In genomic region chr9:124489974-124490373, GRCh38 we compare ENCODE assay signal across 3 cellular contexts.
A peak's percentile ranks its signal among the peaks of the same experiment; 100 is the strongest.
TF ChIP-seq lines count a peak whose summit lies in the region.

No MANE protein-coding gene starts in this region.

TF ChIP-seq in SK-N-SH treated with all-trans-retinoic acid at 6 μM for 48 hours, 23 proteins besides CTCF, POLR2A, EP300 and RAD21:
- TF ChIP-seq ZFP3 (CRISPR knock-in tag; IDR thresholded peaks at IDR 0.05) (peak; percentile 99), ZNF565 (CRISPR knock-in tag; conservative IDR thresholded peaks at IDR 0.05; ENCODE audit: low read depth) (no peak), SNAI2 (CRISPR knock-in tag; IDR thresholded peaks at IDR 0.05) (no peak)

TF ChIP-seq in SK-N-SH, 30 proteins besides CTCF, POLR2A, EP300 and RAD21:
- TF ChIP-seq, protein P1, sequence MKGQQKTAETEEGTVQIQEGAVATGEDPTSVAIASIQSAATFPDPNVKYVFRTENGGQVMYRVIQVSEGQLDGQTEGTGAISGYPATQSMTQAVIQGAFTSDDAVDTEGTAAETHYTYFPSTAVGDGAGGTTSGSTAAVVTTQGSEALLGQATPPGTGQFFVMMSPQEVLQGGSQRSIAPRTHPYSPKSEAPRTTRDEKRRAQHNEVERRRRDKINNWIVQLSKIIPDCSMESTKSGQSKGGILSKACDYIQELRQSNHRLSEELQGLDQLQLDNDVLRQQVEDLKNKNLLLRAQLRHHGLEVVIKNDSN (IDR thresholded peaks at IDR 0.05; ENCODE audit: borderline replicate concordance, low read depth), result no peak
- TF ChIP-seq, protein P2, sequence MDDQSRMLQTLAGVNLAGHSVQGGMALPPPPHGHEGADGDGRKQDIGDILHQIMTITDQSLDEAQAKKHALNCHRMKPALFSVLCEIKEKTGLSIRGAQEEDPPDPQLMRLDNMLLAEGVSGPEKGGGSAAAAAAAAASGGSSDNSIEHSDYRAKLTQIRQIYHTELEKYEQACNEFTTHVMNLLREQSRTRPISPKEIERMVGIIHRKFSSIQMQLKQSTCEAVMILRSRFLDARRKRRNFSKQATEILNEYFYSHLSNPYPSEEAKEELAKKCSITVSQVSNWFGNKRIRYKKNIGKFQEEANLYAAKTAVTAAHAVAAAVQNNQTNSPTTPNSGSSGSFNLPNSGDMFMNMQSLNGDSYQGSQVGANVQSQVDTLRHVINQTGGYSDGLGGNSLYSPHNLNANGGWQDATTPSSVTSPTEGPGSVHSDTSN (IDR thresholded peaks at IDR 0.05), result no peak
- TF ChIP-seq POLR2AphosphoS5 (IDR thresholded peaks at IDR 0.05; ENCODE audit: low read depth, low read length) (no peak), GATA2 (CRISPR knock-in tag; IDR thresholded peaks at IDR 0.05) (no peak), TCF12 (IDR thresholded peaks at IDR 0.05) (no peak), FOXJ3 (CRISPR knock-in tag; IDR thresholded peaks at IDR 0.05) (no peak), MEF2A (IDR thresholded peaks at IDR 0.05; ENCODE audit: borderline replicate concordance, low read depth) (no peak), RXRA (IDR thresholded peaks at IDR 0.05; ENCODE audit: borderline replicate concordance, low read depth) (no peak), FOXM1 (IDR thresholded peaks at IDR 0.05; ENCODE audit: low read depth) (no peak), NFIC (IDR thresholded peaks at IDR 0.05; ENCODE audit: borderline replicate concordance) (no peak), TAF1 (IDR thresholded peaks at IDR 0.05; ENCODE audit: borderline replicate concordance, low read depth, low read length) (no peak), JUND (IDR thresholded peaks at IDR 0.05) (no peak), GABPA (IDR thresholded peaks at IDR 0.05; ENCODE audit: low read depth) (no peak), YY1 (IDR thresholded peaks at IDR 0.05; ENCODE audit: low read depth) (no peak)
TF ChIP-seq in SK-N-SH: peak in this region for 0.

TF ChIP-seq in K562, 482 proteins besides CTCF, POLR2A, EP300 and RAD21:
- TF ChIP-seq TEAD4 (IDR thresholded peaks at IDR 0.05; ENCODE audit: low read length), result no peak
- TF ChIP-seq TEAD4 (CRISPR knock-in tag; IDR thresholded peaks at IDR 0.05; ENCODE audit: borderline replicate concordance), result no peak
- TF ChIP-seq ZFP36 (IDR thresholded peaks at IDR 0.05; ENCODE audit: low read depth, low read length, partially characterized antibody), result peak; percentile 74
TF ChIP-seq in K562: peak in this region for 1.
